ENCODE assay signal across 2 cellular contexts in the genomic region with DNA sequence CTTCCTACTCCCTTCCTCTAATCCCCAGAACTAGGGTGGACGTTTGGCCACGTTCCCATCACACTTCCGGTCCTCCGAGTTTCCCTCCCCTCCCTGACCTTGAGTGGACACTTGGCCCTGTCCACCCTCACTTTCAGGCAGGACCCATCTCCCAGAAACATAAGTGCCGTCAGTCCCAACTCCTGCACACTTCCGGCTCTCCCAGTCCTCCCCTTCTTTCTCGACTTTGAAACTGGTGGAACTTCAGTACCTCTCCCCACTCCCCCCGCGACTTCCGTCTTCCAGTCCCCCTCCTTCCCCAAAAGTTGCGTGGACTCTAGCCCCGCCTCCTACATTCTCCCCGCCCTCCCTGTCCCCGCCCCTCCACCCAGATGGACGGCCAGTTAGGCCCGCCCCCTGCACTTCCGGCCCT.
TF ChIP-seq lines count a peak whose summit lies in the region.

No MANE protein-coding gene starts in this region.

TF ChIP-seq in WTC11, 78 proteins besides CTCF, POLR2A, EP300 and RAD21 (continued from another document):
- TF ChIP-seq, protein P1, sequence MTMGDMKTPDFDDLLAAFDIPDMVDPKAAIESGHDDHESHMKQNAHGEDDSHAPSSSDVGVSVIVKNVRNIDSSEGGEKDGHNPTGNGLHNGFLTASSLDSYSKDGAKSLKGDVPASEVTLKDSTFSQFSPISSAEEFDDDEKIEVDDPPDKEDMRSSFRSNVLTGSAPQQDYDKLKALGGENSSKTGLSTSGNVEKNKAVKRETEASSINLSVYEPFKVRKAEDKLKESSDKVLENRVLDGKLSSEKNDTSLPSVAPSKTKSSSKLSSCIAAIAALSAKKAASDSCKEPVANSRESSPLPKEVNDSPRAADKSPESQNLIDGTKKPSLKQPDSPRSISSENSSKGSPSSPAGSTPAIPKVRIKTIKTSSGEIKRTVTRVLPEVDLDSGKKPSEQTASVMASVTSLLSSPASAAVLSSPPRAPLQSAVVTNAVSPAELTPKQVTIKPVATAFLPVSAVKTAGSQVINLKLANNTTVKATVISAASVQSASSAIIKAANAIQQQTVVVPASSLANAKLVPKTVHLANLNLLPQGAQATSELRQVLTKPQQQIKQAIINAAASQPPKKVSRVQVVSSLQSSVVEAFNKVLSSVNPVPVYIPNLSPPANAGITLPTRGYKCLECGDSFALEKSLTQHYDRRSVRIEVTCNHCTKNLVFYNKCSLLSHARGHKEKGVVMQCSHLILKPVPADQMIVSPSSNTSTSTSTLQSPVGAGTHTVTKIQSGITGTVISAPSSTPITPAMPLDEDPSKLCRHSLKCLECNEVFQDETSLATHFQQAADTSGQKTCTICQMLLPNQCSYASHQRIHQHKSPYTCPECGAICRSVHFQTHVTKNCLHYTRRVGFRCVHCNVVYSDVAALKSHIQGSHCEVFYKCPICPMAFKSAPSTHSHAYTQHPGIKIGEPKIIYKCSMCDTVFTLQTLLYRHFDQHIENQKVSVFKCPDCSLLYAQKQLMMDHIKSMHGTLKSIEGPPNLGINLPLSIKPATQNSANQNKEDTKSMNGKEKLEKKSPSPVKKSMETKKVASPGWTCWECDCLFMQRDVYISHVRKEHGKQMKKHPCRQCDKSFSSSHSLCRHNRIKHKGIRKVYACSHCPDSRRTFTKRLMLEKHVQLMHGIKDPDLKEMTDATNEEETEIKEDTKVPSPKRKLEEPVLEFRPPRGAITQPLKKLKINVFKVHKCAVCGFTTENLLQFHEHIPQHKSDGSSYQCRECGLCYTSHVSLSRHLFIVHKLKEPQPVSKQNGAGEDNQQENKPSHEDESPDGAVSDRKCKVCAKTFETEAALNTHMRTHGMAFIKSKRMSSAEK (CRISPR knock-in tag; IDR thresholded peaks at IDR 0.05; ENCODE audit: borderline replicate concordance), result no peak
- TF ChIP-seq, protein P2, sequence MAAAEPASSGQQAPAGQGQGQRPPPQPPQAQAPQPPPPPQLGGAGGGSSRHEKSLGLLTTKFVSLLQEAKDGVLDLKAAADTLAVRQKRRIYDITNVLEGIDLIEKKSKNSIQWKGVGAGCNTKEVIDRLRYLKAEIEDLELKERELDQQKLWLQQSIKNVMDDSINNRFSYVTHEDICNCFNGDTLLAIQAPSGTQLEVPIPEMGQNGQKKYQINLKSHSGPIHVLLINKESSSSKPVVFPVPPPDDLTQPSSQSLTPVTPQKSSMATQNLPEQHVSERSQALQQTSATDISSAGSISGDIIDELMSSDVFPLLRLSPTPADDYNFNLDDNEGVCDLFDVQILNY (CRISPR knock-in tag; IDR thresholded peaks at IDR 0.05), result no peak
- TF ChIP-seq SOX15 (CRISPR knock-in tag; IDR thresholded peaks at IDR 0.05) (no peak), PRRX2 (CRISPR knock-in tag; IDR thresholded peaks at IDR 0.05) (no peak), NFE2L1 (CRISPR knock-in tag; IDR thresholded peaks at IDR 0.05) (no peak), ETV6 (CRISPR knock-in tag; IDR thresholded peaks at IDR 0.05) (no peak), ZNF219 (CRISPR knock-in tag; IDR thresholded peaks at IDR 0.05; ENCODE audit: borderline replicate concordance) (no peak), RELA (CRISPR knock-in tag; IDR thresholded peaks at IDR 0.05; ENCODE audit: borderline replicate concordance) (no peak), EMX1 (CRISPR knock-in tag; IDR thresholded peaks at IDR 0.05) (no peak)

TF ChIP-seq in endothelial cell of umbilical vein, 7 proteins besides CTCF, POLR2A, EP300 and RAD21 (continued from another document):
- TF ChIP-seq, protein P3, sequence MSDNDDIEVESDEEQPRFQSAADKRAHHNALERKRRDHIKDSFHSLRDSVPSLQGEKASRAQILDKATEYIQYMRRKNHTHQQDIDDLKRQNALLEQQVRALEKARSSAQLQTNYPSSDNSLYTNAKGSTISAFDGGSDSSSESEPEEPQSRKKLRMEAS (IDR thresholded peaks at IDR 0.05; ENCODE audit: insufficient read depth, insufficient read length), result no peak
